ENCODE assay signal across 18 cellular contexts in genomic region chr13:41544824-41545707, GRCh38.
A peak's percentile ranks its signal among the peaks of the same experiment; 100 is the strongest.
DNase-seq lines count a peak whose midpoint lies in the region; ATAC-seq and TF ChIP-seq lines count a peak whose summit lies in the region.
"Had no signal": no experiment of that assay in that cellular context is flagged by ENCODE, and none has a peak within 500 bp of the region (broad histone marks: within the 10 kb centered on the region; RNA-seq: fewer than 3 reads in every experiment).

No MANE protein-coding gene starts in this region.

- H3K27me3 ChIP-seq in dorsolateral prefrontal cortex (no peaks in the 10 kb centered on the region), A673 (replicated peaks; ENCODE audit: insufficient read depth, low read depth, low read length, poor library complexity) (no peaks in the 10 kb centered on the region)
- H3K27me3 ChIP-seq: hepatocyte had no signal

- H3K27me3 Mint-ChIP-seq in stimulated activated naive CD8-positive, alpha-beta T cell treated with anti-CD3 and anti-CD28 coated beads, Interleukin-15, Interleukin-2, amounts not matched to agents 100 ng/mL and 50 ng/mL, for 24 hours, result no peaks in the 10 kb centered on the region
- no peaks in the 10 kb centered on the region for H3K27me3 Mint-ChIP-seq in activated T-cell treated with anti-CD3 and anti-CD28 coated beads, Interleukin-2, amount 50 U/mL, for 4 hours (ENCODE audit: low read depth)
- H3K27me3 Mint-ChIP-seq: activated naive CD8-positive, alpha-beta T cell; CD4-positive, alpha-beta T cell had no signal

- intact Hi-C loops in dorsolateral prefrontal cortex (cut with DNase I), result loop anchor here in 1 of 2 donors (5.0 kb wide), 1 partner anchor 107 kb away; no protein-coding TSS in a partner anchor
- intact Hi-C loops in A673 (cut with micrococcal nuclease; ENCODE audit: unreplicated experiment), result no loop called here

- H3K4me3 ChIP-seq in dorsolateral prefrontal cortex, result no peak overlapping the region
- no peak overlapping the region for H3K4me3 ChIP-seq in A673 (ENCODE audit: low read depth, low read length, poor library complexity, severe bottlenecking)
- H3K4me3 ChIP-seq: hepatocyte had no signal

- peak overlapping the region; percentile 79 for H3K27ac Mint-ChIP-seq in stimulated activated naive CD8-positive, alpha-beta T cell treated with anti-CD3 and anti-CD28 coated beads, Interleukin-15, Interleukin-2, amounts not matched to agents 100 ng/mL and 50 ng/mL, for 24 hours
- H3K27ac Mint-ChIP-seq: activated naive CD8-positive, alpha-beta T cell; CD4-positive, alpha-beta T cell had no signal

- no TSS peak for BruUV-seq in A673 (replicated peaks; lab: Mats Ljungman, UMichigan)

- no peaks in the 10 kb centered on the region for H3K4me1 ChIP-seq in A673 (ENCODE audit: insufficient read depth, low read length, poor library complexity, severe bottlenecking)

- H3K27ac ChIP-seq in RWPE1 (no peak overlapping the region), dorsolateral prefrontal cortex (peak overlapping the region in 58 of 59 donors; percentile 2 to 100 (median 99)), A673 (ENCODE audit: low read depth, low read length, poor library complexity, severe bottlenecking) (no peak overlapping the region)
- H3K27ac ChIP-seq: 22Rv1, hepatocyte, VCaP had no signal

- H3K4me1 Mint-ChIP-seq in stimulated activated naive CD8-positive, alpha-beta T cell treated with anti-CD3 and anti-CD28 coated beads, Interleukin-15, Interleukin-2, amounts not matched to agents 100 ng/mL and 50 ng/mL, for 24 hours (ENCODE audit: low read depth), result peaks cover 32% of the 10 kb centered on the region
- peaks cover 11% of the 10 kb centered on the region for H3K4me1 Mint-ChIP-seq in activated T-cell treated with anti-CD3 and anti-CD28 coated beads, Interleukin-2, amount 50 U/mL, for 4 hours (ENCODE audit: low read depth)

- DNase-seq in NOMO-1 treated with DMSO at 0.1 percent for 48 hours (lab: John Stamatoyannopoulos, UW; ENCODE audit: unreplicated experiment) (peak; percentile 30), NOMO-1 treated with dmso at 0.1 percent for 144 hours (lab: John Stamatoyannopoulos, UW; ENCODE audit: unreplicated experiment) (no peak), RWPE1 (ENCODE audit: low spot score) (peak; percentile 55), dorsolateral prefrontal cortex (no peak), A673 (ENCODE audit: low spot score) (no peak)
- DNase-seq in activated T-cell treated with anti-CD3 and anti-CD28 coated beads, Interleukin-2, amount 50 U/mL, for 4 hours, result no peak
- DNase-seq: CD4-positive, alpha-beta T cell; cortex of kidney; left ventricle myocardium superior; NCI-H1092 treated with DMSO at 0.1 percent for 48 hours; stimulated activated CD4-positive, alpha-beta T cell treated with anti-CD3 and anti-CD28 coated beads, Interleukin-2, amount 100 ng/mL, for 24 hours; trophoblast cell had no signal

- POLR2A ChIA-PET in RWPE1 (lab: Yijun Ruan, JAX; ENCODE audit: low non-redundant PET) (no interaction called here), A673 (lab: Charles Lee; ENCODE audit: low non-redundant PET) (no interaction called here)

- TF ChIP-seq CTCF in RWPE1 (conservative IDR thresholded peaks at IDR 0.05; ENCODE audit: low read depth) (no peak), dorsolateral prefrontal cortex (IDR thresholded peaks at IDR 0.05 in 54 of 56, conservative IDR thresholded peaks at IDR 0.05 in 2 of 56; ENCODE audit: low read depth in 1 of 56, partially characterized antibody in 56 of 56) (no peak), A673 (conservative IDR thresholded peaks at IDR 0.05; ENCODE audit: low read depth, low read length) (no peak)

- H3K36me3 ChIP-seq in A673 (ENCODE audit: insufficient read depth, low read length, poor library complexity, severe bottlenecking), result no peaks in the 10 kb centered on the region

- H3K9me3 Mint-ChIP-seq in stimulated activated naive CD8-positive, alpha-beta T cell treated with anti-CD3 and anti-CD28 coated beads, Interleukin-15, Interleukin-2, amounts not matched to agents 100 ng/mL and 50 ng/mL, for 24 hours, result peaks cover 5% of the 10 kb centered on the region
- no peaks in the 10 kb centered on the region for H3K9me3 Mint-ChIP-seq in activated T-cell treated with anti-CD3 and anti-CD28 coated beads, Interleukin-2, amount 50 U/mL, for 4 hours

- H3K4me3 Mint-ChIP-seq in stimulated activated naive CD8-positive, alpha-beta T cell treated with anti-CD3 and anti-CD28 coated beads, Interleukin-15, Interleukin-2, amounts not matched to agents 100 ng/mL and 50 ng/mL, for 24 hours, result no peak overlapping the region
- no peak overlapping the region for H3K4me3 Mint-ChIP-seq in activated T-cell treated with anti-CD3 and anti-CD28 coated beads, Interleukin-2, amount 50 U/mL, for 4 hours
- H3K4me3 Mint-ChIP-seq: activated naive CD8-positive, alpha-beta T cell; CD4-positive, alpha-beta T cell had no signal

- H3K9me3 ChIP-seq in A673 (ENCODE audit: low read depth, low read length, poor library complexity, severe bottlenecking), result no peaks in the 10 kb centered on the region

- no peaks in the 10 kb centered on the region for H3K36me3 Mint-ChIP-seq in stimulated activated naive CD8-positive, alpha-beta T cell treated with anti-CD3 and anti-CD28 coated beads, Interleukin-15, Interleukin-2, amounts not matched to agents 100 ng/mL and 50 ng/mL, for 24 hours (ENCODE audit: low read depth)
- H3K36me3 Mint-ChIP-seq in activated T-cell treated with anti-CD3 and anti-CD28 coated beads, Interleukin-2, amount 50 U/mL, for 4 hours (ENCODE audit: insufficient read depth), result no peaks in the 10 kb centered on the region
- H3K36me3 Mint-ChIP-seq: activated naive CD8-positive, alpha-beta T cell had no signal

- CTCF ChIA-PET in RWPE1 (lab: Yijun Ruan, JAX), result no interaction called here
- CTCF ChIA-PET in A673 (lab: Charles Lee), result no interaction called here

- ATAC-seq in activated T-cell treated with anti-CD3 and anti-CD28 coated beads, Interleukin-2, amount 50 U/mL, for 4 hours, result no peak
- no peak for ATAC-seq in GM19395 (IDR thresholded peaks at IDR 0.05; ENCODE audit: unreplicated experiment)
- ATAC-seq: left ventricle myocardium superior had no signal

Comparison
In these comparisons a context has a peak if more than half of its experiments do, and no peak if none do; other contexts are left out.
1. DNase-seq: peak in NOMO-1 treated with DMSO at 0.1 percent for 48 hours (single experiment) and RWPE1 (single experiment); none in NOMO-1 treated with dmso at 0.1 percent for 144 hours (single experiment), dorsolateral prefrontal cortex (0 of 10), activated T-cell treated with anti-CD3 and anti-CD28 coated beads, Interleukin-2, amount 50 U/mL, for 4 hours (single experiment) and A673 (single experiment).
2. H3K27ac ChIP-seq: peak in dorsolateral prefrontal cortex (58 of 59); none in RWPE1 (single experiment) and A673 (single experiment).